Comparison of ENCODE assay signal across 1 cellular context in genomic region chr13:26226209-26226608, GRCh38.
TF ChIP-seq lines count a peak whose summit lies in the region.

No MANE protein-coding gene starts in this region.

TF ChIP-seq in K562, 482 proteins besides CTCF, POLR2A, EP300 and RAD21 (continued from another document):
- TF ChIP-seq CBFA2T2 (conservative IDR thresholded peaks at IDR 0.05) (peak; percentile 67), TCF3 (CRISPR knock-in tag; IDR thresholded peaks at IDR 0.05) (peak; percentile 54), NCOR1 (IDR thresholded peaks at IDR 0.05) (peak; percentile 24; the same call in 1 of the 2 replicates), RBM14 (IDR thresholded peaks at IDR 0.05; ENCODE audit: borderline replicate concordance, insufficient read depth, low read depth, low read length) (no peak), ARID1B (IDR thresholded peaks at IDR 0.05) (0 out of 2 replicates have a peak, but pooled peaks have one; percentile 16), NFIC (IDR thresholded peaks at IDR 0.05) (0 out of 2 replicates have a peak, but pooled peaks have one; percentile 8), ZNF280A (IDR thresholded peaks at IDR 0.05; ENCODE audit: low read depth, partially characterized antibody) (no peak), ZNF75A (CRISPR knock-in tag; IDR thresholded peaks at IDR 0.05) (no peak), PTTG1 (tag; IDR thresholded peaks at IDR 0.05; ENCODE audit: low read depth) (no peak), MTA3 (IDR thresholded peaks at IDR 0.05; ENCODE audit: borderline replicate concordance) (no peak), FOXA1 (IDR thresholded peaks at IDR 0.05; ENCODE audit: borderline replicate concordance) (no peak), CUX1 (CRISPR knock-in tag; IDR thresholded peaks at IDR 0.05) (no peak), MED1 (CRISPR knock-in tag; IDR thresholded peaks at IDR 0.05; ENCODE audit: borderline replicate concordance) (no peak), SUPT5H (IDR thresholded peaks at IDR 0.05) (no peak), CBFA2T3 (IDR thresholded peaks at IDR 0.05) (peak; percentile 69), NR3C1 (CRISPR knock-in tag; IDR thresholded peaks at IDR 0.05) (no peak), TAL1 (IDR thresholded peaks at IDR 0.05) (peak; percentile 46; the same call in 1 of the 2 replicates), BDP1 (IDR thresholded peaks at IDR 0.05; ENCODE audit: insufficient read depth, insufficient read length) (no peak), ZBTB26 (CRISPR knock-in tag; IDR thresholded peaks at IDR 0.05) (no peak), STAT5A (IDR thresholded peaks at IDR 0.05; ENCODE audit: borderline replicate concordance, low read length) (no peak)
TF ChIP-seq in K562: peak in this region for 7.
